ENCODE assay signal across 1 cellular context in genomic region chr20:44461142-44461802, GRCh38.
A peak's percentile ranks its signal among the peaks of the same experiment; 100 is the strongest.
TF ChIP-seq lines count a peak whose summit lies in the region.

No MANE protein-coding gene starts in this region.

TF ChIP-seq in HepG2, 621 proteins besides CTCF, POLR2A, EP300 and RAD21 (continued from another document and continues in another):
- TF ChIP-seq HNF1B (CRISPR knock-in tag; IDR thresholded peaks at IDR 0.05) (peak; percentile 18), TCF12 (IDR thresholded peaks at IDR 0.05) (no peak), TCF12 (CRISPR knock-in tag; IDR thresholded peaks at IDR 0.05) (peak; percentile 85; the same call in 1 of the 2 replicates), ZSCAN20 (CRISPR knock-in tag; IDR thresholded peaks at IDR 0.05; ENCODE audit: borderline replicate concordance) (no peak), DR1 (CRISPR knock-in tag; IDR thresholded peaks at IDR 0.05) (no peak), ARID4A (CRISPR knock-in tag; IDR thresholded peaks at IDR 0.05; ENCODE audit: borderline replicate concordance) (peak; percentile 16; the same call in 1 of the 2 replicates), ZNF564 (CRISPR knock-in tag; IDR thresholded peaks at IDR 0.05) (no peak), HDAC1 (CRISPR knock-in tag; IDR thresholded peaks at IDR 0.05) (peak; percentile 76), ZNF546 (CRISPR knock-in tag; conservative IDR thresholded peaks at IDR 0.05) (no peak), TIGD3 (CRISPR knock-in tag; IDR thresholded peaks at IDR 0.05; ENCODE audit: borderline replicate concordance) (no peak), HNF4G (IDR thresholded peaks at IDR 0.05; ENCODE audit: borderline replicate concordance, low read depth, low read length) (0 out of 2 replicates have a peak, but pooled peaks have one; percentile 26), HNF4G (CRISPR knock-in tag; IDR thresholded peaks at IDR 0.05; ENCODE audit: borderline replicate concordance, low read depth) (no peak; the same call in 1 of the 2 replicates), ZBTB49 (CRISPR knock-in tag; IDR thresholded peaks at IDR 0.05; ENCODE audit: borderline replicate concordance) (no peak), HOXD1 (CRISPR knock-in tag; IDR thresholded peaks at IDR 0.05) (no peak), PAWR (CRISPR knock-in tag; IDR thresholded peaks at IDR 0.05; ENCODE audit: borderline replicate concordance) (no peak), ETV6 (CRISPR knock-in tag; conservative IDR thresholded peaks at IDR 0.05) (no peak), BCLAF1 (IDR thresholded peaks at IDR 0.05) (no peak), ZNF672 (CRISPR knock-in tag; IDR thresholded peaks at IDR 0.05) (no peak), KAT8 (CRISPR knock-in tag; IDR thresholded peaks at IDR 0.05) (0 out of 2 replicates have a peak, but pooled peaks have one; percentile 10), ZSCAN29 (CRISPR knock-in tag; conservative IDR thresholded peaks at IDR 0.05) (no peak), ZNF841 (CRISPR knock-in tag; IDR thresholded peaks at IDR 0.05; ENCODE audit: borderline replicate concordance) (no peak), GTF2F1 (IDR thresholded peaks at IDR 0.05; ENCODE audit: low read length) (no peak), ZNF225 (CRISPR knock-in tag; IDR thresholded peaks at IDR 0.05) (no peak), ZNF460 (CRISPR knock-in tag; IDR thresholded peaks at IDR 0.05; ENCODE audit: borderline replicate concordance) (no peak), TARDBP (CRISPR knock-in tag; IDR thresholded peaks at IDR 0.05) (peak; percentile 62; the same call in 1 of the 2 replicates), ZBTB20 (CRISPR knock-in tag; IDR thresholded peaks at IDR 0.05; ENCODE audit: borderline replicate concordance, low read depth) (no peak), ZBED4 (CRISPR knock-in tag; IDR thresholded peaks at IDR 0.05; ENCODE audit: borderline replicate concordance) (peak; percentile 31; the same call in 1 of the 2 replicates), ZNF276 (CRISPR knock-in tag; IDR thresholded peaks at IDR 0.05; ENCODE audit: low read depth) (no peak), MNT (IDR thresholded peaks at IDR 0.05) (no peak), ZNF510 (CRISPR knock-in tag; IDR thresholded peaks at IDR 0.05; ENCODE audit: low read depth) (no peak), RCOR2 (CRISPR knock-in tag; IDR thresholded peaks at IDR 0.05) (peak; percentile 4), TCF7 (IDR thresholded peaks at IDR 0.05; ENCODE audit: low read depth) (peak; percentile 90), ELF1 (CRISPR knock-in tag; IDR thresholded peaks at IDR 0.05) (no peak; the same call in 1 of the 2 replicates), ZBTB14 (CRISPR knock-in tag; IDR thresholded peaks at IDR 0.05) (no peak), ZNF33B (CRISPR knock-in tag; IDR thresholded peaks at IDR 0.05) (0 out of 2 replicates have a peak, but pooled peaks have one; percentile 23), JUNB (CRISPR knock-in tag; IDR thresholded peaks at IDR 0.05; ENCODE audit: borderline replicate concordance) (no peak)
